Comparison of ENCODE assay signal across 17 cellular contexts in genomic region chrX:34557733-34558132, GRCh38.
DNase-seq lines count a peak whose midpoint lies in the region; ATAC-seq and TF ChIP-seq lines count a peak whose summit lies in the region.
"Had no signal": no experiment of that assay in that cellular context is flagged by ENCODE, and none has a peak within 500 bp of the region (broad histone marks: within the 10 kb centered on the region; RNA-seq: fewer than 3 reads in every experiment).

No MANE protein-coding gene starts in this region.

- CTCF ChIA-PET in SK-N-SH (lab: Yijun Ruan, JAX) (no interaction called here), HEK293T (lab: Yijun Ruan, JAX) (no interaction called here)

- H3K27ac Mint-ChIP-seq in GM23338 = no peak overlapping the region
- no peak overlapping the region for H3K27ac Mint-ChIP-seq in endodermal cell
- H3K27ac Mint-ChIP-seq: CD4-positive, CD25-positive, alpha-beta regulatory T cell had no signal

- H3K9me3 ChIP-seq in HUES64 (ENCODE audit: insufficient read depth, low read depth, low read length) (no peaks in the 10 kb centered on the region), endodermal cell (ENCODE audit: control insufficient read depth, low read length) (no peaks in the 10 kb centered on the region), iPS-20b (ENCODE audit: insufficient read depth, low read depth, low read length) (no peaks in the 10 kb centered on the region), left ventricle myocardium inferior (replicated peaks) (no peaks in the 10 kb centered on the region), SK-N-SH (no peaks in the 10 kb centered on the region)

- H3K9me2 ChIP-seq in GM23338 (ENCODE audit: insufficient read depth) (no peaks in the 10 kb centered on the region), SK-N-SH (no peaks in the 10 kb centered on the region)

- H3K27ac ChIP-seq in GM23338 (ENCODE audit: low read depth) (no peak overlapping the region), HUES64 (ENCODE audit: low read depth, low read length) (peak overlapping the region; percentile 72; the same call in 1 of the 2 replicates), endodermal cell (ENCODE audit: low read depth, low read length) (no peak overlapping the region), iPS-20b (ENCODE audit: low read length) (no peak overlapping the region), left ventricle myocardium inferior (replicated peaks) (no peak overlapping the region), coronary artery (no peak overlapping the region), SK-N-SH (ENCODE audit: low read depth in 2 of 2, low read length in 1 of 2) (no peak overlapping the region)
- H3K27ac ChIP-seq: BLaER1 treated with 17β-estradiol and CSF1 and Interleukin-3, amounts not matched to agents 10 nM and 100 nM; GM23248 had no signal

- TF ChIP-seq RAD21 in SK-N-SH (IDR thresholded peaks at IDR 0.05; ENCODE audit: low read length) = no peak

- peaks cover 47% of the 10 kb centered on the region for H3K4me1 ChIP-seq in GM23338 (ENCODE audit: insufficient read depth)
- peaks cover 50% of the 10 kb centered on the region for H3K4me1 ChIP-seq in HUES64 (ENCODE audit: insufficient read depth, low read length)
- H3K4me1 ChIP-seq in endodermal cell (ENCODE audit: control insufficient read depth, insufficient read depth, low read length) = no peaks in the 10 kb centered on the region
- peaks cover 34% of the 10 kb centered on the region for H3K4me1 ChIP-seq in iPS-20b (ENCODE audit: insufficient read depth, low read length)
- H3K4me1 ChIP-seq in left ventricle myocardium inferior = no peaks in the 10 kb centered on the region
- peaks cover 0 to 5% of the 10 kb centered on the region in 2 experiments; a peak in 1 of 4 replicates for H3K4me1 ChIP-seq in SK-N-SH (ENCODE audit: control insufficient read depth in 1 of 2, insufficient read depth in 2 of 2, low read depth in 1 of 2, low read length in 1 of 2)

- H3K27me3 ChIP-seq in GM23338 (ENCODE audit: insufficient read depth) (peaks cover 12% of the 10 kb centered on the region; the same call in 1 of the 2 replicates), HUES64 (ENCODE audit: insufficient read depth, low read length) (no peaks in the 10 kb centered on the region; the same call in 1 of the 2 replicates), endodermal cell (ENCODE audit: control insufficient read depth, insufficient read depth, low read length, poor library complexity, severe bottlenecking) (no peaks in the 10 kb centered on the region), iPS-20b (ENCODE audit: insufficient read depth, low read length) (peaks cover 18% of the 10 kb centered on the region), left ventricle myocardium inferior (ENCODE audit: low read depth) (no peaks in the 10 kb centered on the region), SK-N-SH (ENCODE audit: insufficient read depth) (no peaks in the 10 kb centered on the region)

- intact Hi-C loops in left ventricle myocardium inferior (cut with micrococcal nuclease) = no loop called here

- no peaks in the 10 kb centered on the region for H3K36me3 ChIP-seq in GM23338 (ENCODE audit: insufficient read depth)
- no peaks in the 10 kb centered on the region for H3K36me3 ChIP-seq in HUES64 (ENCODE audit: insufficient read depth, low read length)
- no peaks in the 10 kb centered on the region for H3K36me3 ChIP-seq in endodermal cell (ENCODE audit: control insufficient read depth, insufficient read depth, low read length)
- no peaks in the 10 kb centered on the region for H3K36me3 ChIP-seq in iPS-20b (ENCODE audit: insufficient read depth, low read depth, low read length)
- no peaks in the 10 kb centered on the region for H3K36me3 ChIP-seq in left ventricle myocardium inferior
- H3K36me3 ChIP-seq in SK-N-SH (replicated peaks in 1 of 2; ENCODE audit: control insufficient read depth in 1 of 2, insufficient read depth in 2 of 2, low read length in 1 of 2) = no peaks in the 10 kb centered on the region
- H3K36me3 ChIP-seq: BLaER1 treated with 17β-estradiol and CSF1 and Interleukin-3, amounts not matched to agents 10 nM and 100 nM had no signal

- H3K27me3 Mint-ChIP-seq in GM23338 (ENCODE audit: insufficient read depth, low read depth, poor library complexity) (peaks cover 9% of the 10 kb centered on the region), endodermal cell (ENCODE audit: insufficient read depth) (peaks cover 24% of the 10 kb centered on the region)
- H3K27me3 Mint-ChIP-seq: CD4-positive, CD25-positive, alpha-beta regulatory T cell had no signal

- peaks cover 5% of the 10 kb centered on the region for H3F3A ChIP-seq in GM23338 (replicated peaks; ENCODE audit: low read depth)
- H3F3A ChIP-seq in SK-N-SH (replicated peaks; ENCODE audit: insufficient read depth) = peaks cover 4% of the 10 kb centered on the region

- H3K79me2 ChIP-seq in GM23338 (replicated peaks; ENCODE audit: insufficient read depth) = no peaks in the 10 kb centered on the region
- no peaks in the 10 kb centered on the region for H3K79me2 ChIP-seq in SK-N-SH (ENCODE audit: insufficient read depth)

- ATAC-seq in GM23338 = peak; percentile 78
- ATAC-seq: GM12878, HepG2 had no signal

- no peaks in the 10 kb centered on the region for H4K20me1 ChIP-seq in GM23338 (replicated peaks; ENCODE audit: insufficient read depth)
- H4K20me1 ChIP-seq in SK-N-SH (ENCODE audit: insufficient read depth) = no peaks in the 10 kb centered on the region
- H4K20me1 ChIP-seq: BLaER1 treated with 17β-estradiol and CSF1 and Interleukin-3, amounts not matched to agents 10 nM and 100 nM had no signal

- 21% methylated on average over 1 of the region's 1 CpG for WGBS in HUES64
- 77% methylated on average over 1 of the region's 1 CpG; no CpG with 5 or more reads in 1 of the 2 experiments for WGBS in endodermal cell (ENCODE audit: insufficient coverage in 1 of 2, insufficient read length in 1 of 2), 2 experiments
- 13% methylated on average over 1 of the region's 1 CpG for WGBS in SK-N-SH (ENCODE audit: low lambda C conversion rate)

- H3K4me1 Mint-ChIP-seq in GM23338 (peaks cover 46% of the 10 kb centered on the region), endodermal cell (peaks cover 29% of the 10 kb centered on the region)
- H3K4me1 Mint-ChIP-seq: CD4-positive, CD25-positive, alpha-beta regulatory T cell had no signal

- H3K9me3 Mint-ChIP-seq in GM23338 = no peaks in the 10 kb centered on the region
- H3K9me3 Mint-ChIP-seq in endodermal cell = no peaks in the 10 kb centered on the region

- DNase-seq in GM23338 (ENCODE audit: low spot score) = peak; percentile 86
- peak; percentile 71 for DNase-seq in endodermal cell
- no peak for DNase-seq in left ventricle myocardium inferior
- DNase-seq in coronary artery (ENCODE audit: low spot score) = no peak
- DNase-seq in SK-N-SH = no peak
- DNase-seq in HEK293T (ENCODE audit: extremely low spot score) = no peak
- DNase-seq: 8988T; ACHN; CD4-positive, CD25-positive, alpha-beta regulatory T cell; DMS 273 treated with DMSO at 0.1 percent for 48 hours; GM23248; HCEC 1CT had no signal

- H2AFZ ChIP-seq in GM23338 (no peak overlapping the region), SK-N-SH (ENCODE audit: low read depth) (no peak overlapping the region)
- H2AFZ ChIP-seq: GM23248 had no signal

- H3K9ac ChIP-seq in HUES64 (ENCODE audit: low read depth, low read length) = no peak overlapping the region
- no peak overlapping the region for H3K9ac ChIP-seq in endodermal cell (ENCODE audit: extremely low read depth, low read length, poor library complexity, severe bottlenecking)
- H3K9ac ChIP-seq in iPS-20b (ENCODE audit: low read depth, low read length) = no peak overlapping the region
- no peak overlapping the region for H3K9ac ChIP-seq in SK-N-SH
- H3K9ac ChIP-seq: BLaER1 treated with 17β-estradiol and CSF1 and Interleukin-3, amounts not matched to agents 10 nM and 100 nM; GM23248 had no signal

- TF ChIP-seq EP300 in SK-N-SH (IDR thresholded peaks at IDR 0.05; ENCODE audit: borderline replicate concordance in 1 of 2, low read depth in 1 of 2, low read length in 1 of 2) = no peak

- H3K36me3 Mint-ChIP-seq in GM23338 (ENCODE audit: low read depth) = peaks cover 6% of the 10 kb centered on the region; the same call in 1 of the 3 replicates
- H3K36me3 Mint-ChIP-seq in endodermal cell (ENCODE audit: low read depth) = no peaks in the 10 kb centered on the region
- H3K36me3 Mint-ChIP-seq: CD4-positive, CD25-positive, alpha-beta regulatory T cell had no signal

- no peak overlapping the region for H3K4me3 Mint-ChIP-seq in GM23338
- H3K4me3 Mint-ChIP-seq in endodermal cell = no peak overlapping the region
- H3K4me3 Mint-ChIP-seq: CD4-positive, CD25-positive, alpha-beta regulatory T cell had no signal

- H3K4me2 ChIP-seq in GM23338 (peak overlapping the region; percentile 68; the same call in 1 of the 2 replicates), SK-N-SH (no peak overlapping the region)
- H3K4me2 ChIP-seq: BLaER1 treated with 17β-estradiol and CSF1 and Interleukin-3, amounts not matched to agents 10 nM and 100 nM had no signal

- POLR2A ChIA-PET in SK-N-SH (lab: Yijun Ruan, JAX) = no interaction called here
- POLR2A ChIA-PET in HEK293T (lab: Yijun Ruan, JAX) = no interaction called here

- peak overlapping the region; percentile 20; the same call in 1 of the 2 replicates for H3K4me3 ChIP-seq in GM23338
- H3K4me3 ChIP-seq in HUES64 (ENCODE audit: low read length) = peak overlapping the region; percentile 15; the same call in 1 of the 2 replicates
- H3K4me3 ChIP-seq in endodermal cell (ENCODE audit: low read length) = no peak overlapping the region
- H3K4me3 ChIP-seq in iPS-20b (ENCODE audit: low read length) = peak overlapping the region; percentile 50
- no peak overlapping the region for H3K4me3 ChIP-seq in left ventricle myocardium inferior
- H3K4me3 ChIP-seq in coronary artery = no peak overlapping the region
- H3K4me3 ChIP-seq in SK-N-SH (ENCODE audit: low read depth in 2 of 2, low read length in 1 of 2) = no peak overlapping the region
- H3K4me3 ChIP-seq: BLaER1 treated with 17β-estradiol and CSF1 and Interleukin-3, amounts not matched to agents 10 nM and 100 nM; GM12878; GM23248 had no signal

- TF ChIP-seq CTCF in GM23338 (conservative IDR thresholded peaks at IDR 0.05; ENCODE audit: low read depth in 2 of 2) (no peak), endodermal cell (conservative IDR thresholded peaks at IDR 0.05) (no peak), left ventricle myocardium inferior (IDR thresholded peaks at IDR 0.05; ENCODE audit: borderline replicate concordance) (no peak), coronary artery (IDR thresholded peaks at IDR 0.05) (no peak), SK-N-SH (IDR thresholded peaks at IDR 0.05) (no peak)

TF ChIP-seq in GM23338, 12 proteins besides CTCF, POLR2A, EP300 and RAD21 (continues in another document):
- TF ChIP-seq JUNB (IDR thresholded peaks at IDR 0.05; ENCODE audit: unreplicated experiment) (no peak), STAT1 (IDR thresholded peaks at IDR 0.05; ENCODE audit: unreplicated experiment) (no peak)

TF ChIP-seq in SK-N-SH, 30 proteins besides CTCF, POLR2A, EP300 and RAD21 (continues in another document):
- TF ChIP-seq NRF1 (IDR thresholded peaks at IDR 0.05; ENCODE audit: low read depth, low read length) (no peak), FOSL2 (IDR thresholded peaks at IDR 0.05; ENCODE audit: borderline replicate concordance, low read depth) (no peak)

TF ChIP-seq in HEK293T, 16 proteins besides CTCF, POLR2A, EP300 and RAD21 (continues in another document):
- TF ChIP-seq FOXA1 (IDR thresholded peaks at IDR 0.05) = no peak

Comparison
In these comparisons a context has a peak if more than half of its experiments do, and no peak if none do; other contexts are left out.
1. DNase-seq: peak in GM23338 (single experiment) and endodermal cell (single experiment); none in left ventricle myocardium inferior (single experiment), coronary artery (single experiment), SK-N-SH (single experiment) and HEK293T (single experiment).
2. H3K4me3 ChIP-seq: peak in GM23338 (single experiment), HUES64 (single experiment) and iPS-20b (single experiment); none in endodermal cell (single experiment), left ventricle myocardium inferior (single experiment), coronary artery (single experiment) and SK-N-SH (0 of 2).